ENCODE assay signal across 8 cellular contexts in genomic region chr19:10106100-10106936, GRCh38. TPM values are rescaled to one million over a fixed set of nuclear protein-coding genes. Genes with fewer than 3 reads are reported as not detected.
DNase-seq lines count a peak whose midpoint lies in the region; ATAC-seq and TF ChIP-seq lines count a peak whose summit lies in the region.

Gene PPAN, plus strand, starts transcription at chr19:10106362. Its CDS starts 33 bp downstream, at chr19:10106395.

- no peak for TF ChIP-seq CTCF in KMS-11 (conservative IDR thresholded peaks at IDR 0.05; ENCODE audit: low read depth, low read length)
- TF ChIP-seq CTCF in Panc1 (IDR thresholded peaks at IDR 0.05): no peak

- H3K4me3 ChIP-seq in KMS-11 (IDR thresholded peaks at IDR 0.05; ENCODE audit: insufficient read depth, low read depth, low read length) (no peak within 1 kb of the TSS), Panc1 (ENCODE audit: low read depth in 2 of 2, low read length in 2 of 2) (peak within 1 kb of the TSS; percentile 82 to 94), mucosa of stomach (ENCODE audit: low read length) (peak within 1 kb of the TSS; percentile 19)

- H3K36me3 ChIP-seq in KMS-11 (ENCODE audit: insufficient read depth) (peaks cover 20% of the 10 kb centered on the region; the same call in 1 of the 2 replicates), Panc1 (ENCODE audit: control insufficient read depth, insufficient read depth, low read length) (peaks cover 14% of the 10 kb centered on the region), mucosa of stomach (ENCODE audit: control insufficient read depth, insufficient read depth, low read length) (peaks cover 15% of the 10 kb centered on the region)

- H3K4me1 Mint-ChIP-seq in activated T-cell treated with anti-CD3 and anti-CD28 coated beads, Interleukin-2, amount 50 U/mL, for 24 hours (ENCODE audit: low read depth): peaks cover 76% of the 10 kb centered on the region

- no peak within 1 kb of the TSS for H2AFZ ChIP-seq in KMS-11 (ENCODE audit: low read depth)

- H3K27ac ChIP-seq in KMS-11 (peak within 1 kb of the TSS; percentile 62), Panc1 (ENCODE audit: low read length) (peak within 1 kb of the TSS; percentile 90)

- H3K9ac ChIP-seq in KMS-11 (peak within 1 kb of the TSS; percentile 89), mucosa of stomach (ENCODE audit: low read length) (peak within 1 kb of the TSS; percentile 57)

- DNase-seq in DMS153 (lab: John Stamatoyannopoulos, UW): peak; percentile 94
- peak; percentile 76 for DNase-seq in Panc1 (ENCODE audit: low read depth, low spot score)
- peak; percentile 97 for DNase-seq in activated T-cell treated with anti-CD3 and anti-CD28 coated beads, Interleukin-2, amount 50 U/mL, for 24 hours
- DNase-seq in erythroblast (lab: John Stamatoyannopoulos, UW): peak; percentile 99
- DNase-seq in stimulated activated CD8-positive, alpha-beta memory T cell treated with anti-CD3 and anti-CD28 coated beads, Interleukin-4, amount 100 ng/mL, for 48 hours: peak; percentile 98

- TF ChIP-seq POLR2A in erythroblast (IDR thresholded peaks at IDR 0.05; ENCODE audit: low read length): peak; percentile 76

- peaks cover 39% of the 10 kb centered on the region for H3K79me2 ChIP-seq in KMS-11 (ENCODE audit: insufficient read depth, low read depth)

- in situ Hi-C loops in Panc1 (cut with HindIII; ENCODE audit: low pct_unique_long_range_greater_than_20kb, low sequenced_read_pairs): no loop called here

- H3K9me3 Mint-ChIP-seq in activated T-cell treated with anti-CD3 and anti-CD28 coated beads, Interleukin-2, amount 50 U/mL, for 24 hours: no peaks in the 10 kb centered on the region

- POLR2A ChIA-PET in Panc1 (lab: Charles Lee): no interaction called here

- H3K27ac Mint-ChIP-seq in activated T-cell treated with anti-CD3 and anti-CD28 coated beads, Interleukin-2, amount 50 U/mL, for 24 hours: peak within 1 kb of the TSS; percentile 100

- H3K4me3 Mint-ChIP-seq in activated T-cell treated with anti-CD3 and anti-CD28 coated beads, Interleukin-2, amount 50 U/mL, for 24 hours: peak within 1 kb of the TSS; percentile 94

- H3K27me3 ChIP-seq in KMS-11 (ENCODE audit: insufficient read depth, low read depth) (no peaks in the 10 kb centered on the region), Panc1 (ENCODE audit: control insufficient read depth, insufficient read depth, low read length) (no peaks in the 10 kb centered on the region), mucosa of stomach (ENCODE audit: control insufficient read depth, insufficient read depth, low read length) (no peaks in the 10 kb centered on the region)

- CTCF ChIA-PET in Panc1 (lab: Charles Lee): interaction anchor here (0.5 to 0.7 kb wide), 6 partner anchors 8 to 282 kb away, joined by 3 to 9 read pairs (median 3); no protein-coding TSS in a partner anchor

- intact Hi-C loops in Panc1 (cut with micrococcal nuclease; ENCODE audit: unreplicated experiment): no loop called here

- H3K27me3 Mint-ChIP-seq in activated T-cell treated with anti-CD3 and anti-CD28 coated beads, Interleukin-2, amount 50 U/mL, for 24 hours: no peaks in the 10 kb centered on the region

- no peaks in the 10 kb centered on the region for H4K20me1 ChIP-seq in KMS-11 (ENCODE audit: insufficient read depth)

- H3K36me3 Mint-ChIP-seq in activated T-cell treated with anti-CD3 and anti-CD28 coated beads, Interleukin-2, amount 50 U/mL, for 24 hours (ENCODE audit: low read depth): peaks cover 56% of the 10 kb centered on the region

- peaks cover 47% of the 10 kb centered on the region for H3K4me1 ChIP-seq in KMS-11 (ENCODE audit: low read depth, poor library complexity, severe bottlenecking)
- peaks cover under 1% of the 10 kb centered on the region for H3K4me1 ChIP-seq in Panc1 (ENCODE audit: control insufficient read depth, insufficient read depth, low read length)
- H3K4me1 ChIP-seq in mucosa of stomach (ENCODE audit: control insufficient read depth, insufficient read depth, low read length): peaks cover 13% of the 10 kb centered on the region

- no peaks in the 10 kb centered on the region for H3K9me3 ChIP-seq in Panc1 (ENCODE audit: control insufficient read depth, insufficient read depth, low read depth, low read length)
- no peaks in the 10 kb centered on the region for H3K9me3 ChIP-seq in mucosa of stomach (ENCODE audit: control insufficient read depth, low read length)

- ATAC-seq in GM21737 (IDR thresholded peaks at IDR 0.05; ENCODE audit: unreplicated experiment) (peak; percentile 46), Panc1 (peak; percentile 98)

- BruUV-seq in Panc1 (replicated peaks; lab: Mats Ljungman, UMichigan): no TSS peak

- peak within 1 kb of the TSS; percentile 93 for H3K4me2 ChIP-seq in KMS-11

RNA-seq across cellular contexts. Expression of gene PPAN, which starts in this region (rescaled TPM):
- 63.3 TPM for total RNA-seq in Panc1 (2021; ENCODE audit: unreplicated experiment)
- 72.0 TPM for polyA plus RNA-seq in Panc1 (2012; ENCODE audit: insufficient read length)
